In the genomic region with DNA sequence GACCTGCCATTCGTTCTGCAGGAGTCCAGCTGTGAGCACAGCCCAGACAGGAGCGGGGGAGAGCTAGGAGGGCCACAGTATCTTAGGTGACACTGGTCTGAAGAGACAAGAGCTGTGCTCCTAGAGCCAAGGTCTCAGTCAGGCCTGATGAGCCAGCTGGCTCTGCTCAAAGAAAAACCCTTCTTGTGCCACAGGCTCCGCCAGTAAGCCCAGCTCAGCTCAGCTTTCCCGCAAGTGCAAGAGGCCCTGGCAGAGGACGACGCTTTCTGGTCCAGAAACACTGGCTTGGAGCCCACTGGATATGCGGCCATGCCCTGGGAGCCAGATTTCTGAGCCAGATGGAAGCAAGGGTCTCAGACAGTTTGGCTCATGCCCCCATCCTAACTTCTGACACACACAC, we compare ENCODE assay signal across 13 cellular contexts. TPM values are rescaled to one million over a fixed set of nuclear protein-coding genes. Genes with fewer than 3 reads are reported as not detected.
DNase-seq lines count a peak whose midpoint lies in the region; ATAC-seq and TF ChIP-seq lines count a peak whose summit lies in the region.
"Had no signal": no experiment of that assay in that cellular context is flagged by ENCODE, and none has a peak within 500 bp of the region (broad histone marks: within the 10 kb centered on the region; RNA-seq: fewer than 3 reads in every experiment).

No MANE protein-coding gene starts in this region.

- H3K4me3 Mint-ChIP-seq in H9 (no peak overlapping the region), brain (peak overlapping the region in 1 of 5 experiments; percentile 3)
- H3K4me3 Mint-ChIP-seq: activated CD4-positive, alpha-beta T cell treated with anti-CD3 and anti-CD28 coated beads for 36 hours; activated naive CD8-positive, alpha-beta T cell had no signal

- no peak overlapping the region for H3K18ac ChIP-seq in H9 (ENCODE audit: insufficient read length, low read depth, low read length)

- no peak overlapping the region for H3K4me2 ChIP-seq in H9 (ENCODE audit: insufficient read depth, insufficient read length, low read length)
- H3K4me2 ChIP-seq in Karpas-422 (ENCODE audit: low read depth, low read length, poor library complexity, severe bottlenecking), result no peak overlapping the region

- H3K4me1 Mint-ChIP-seq in H9, result peaks cover 22 to 38% of the 10 kb centered on the region in 2 experiments
- peaks cover 68% of the 10 kb centered on the region for H3K4me1 Mint-ChIP-seq in brain
- H3K4me1 Mint-ChIP-seq: activated CD4-positive, alpha-beta T cell treated with anti-CD3 and anti-CD28 coated beads for 36 hours had no signal

- H3K9me3 ChIP-seq in H9 (ENCODE audit: control insufficient read depth, low read depth, low read length), result no peaks in the 10 kb centered on the region
- no peaks in the 10 kb centered on the region for H3K9me3 ChIP-seq in left ventricle myocardium inferior (replicated peaks)
- no peaks in the 10 kb centered on the region for H3K9me3 ChIP-seq in Karpas-422 (ENCODE audit: low read length)
- H3K9me3 ChIP-seq: HAP-1, Peyer's patch had no signal

- H3K56ac ChIP-seq in H9 (ENCODE audit: insufficient read length, low read depth, low read length), result no peak overlapping the region

- H3K4me3 ChIP-seq in left ventricle myocardium inferior (peak overlapping the region; percentile 13), rectal smooth muscle tissue (ENCODE audit: low read length) (no peak overlapping the region), Karpas-422 (ENCODE audit: low read length) (no peak overlapping the region)
- H3K4me3 ChIP-seq: HAP-1, Peyer's patch had no signal

- H3K27ac Mint-ChIP-seq in H9 (peak overlapping the region in 2 of 3 experiments; percentile 30 to 36; a peak in 2 of 7 replicates), brain (peak overlapping the region; percentile 38 to 91 (median 68))
- H3K27ac Mint-ChIP-seq: activated CD4-positive, alpha-beta T cell treated with anti-CD3 and anti-CD28 coated beads for 36 hours; activated naive CD8-positive, alpha-beta T cell had no signal

- H2BK20ac ChIP-seq in H9 (ENCODE audit: low read depth, low read length, poor library complexity, severe bottlenecking), result no peak overlapping the region

- H3K36me3 Mint-ChIP-seq in H9 (ENCODE audit: insufficient read depth in 1 of 3, low read depth in 3 of 3) (peaks cover 0 to 2% (median 0%) of the 10 kb centered on the region in 3 experiments; a peak in 4 of 7 replicates), brain (no peaks in the 10 kb centered on the region)
- H3K36me3 Mint-ChIP-seq: activated naive CD8-positive, alpha-beta T cell had no signal

- no peaks in the 10 kb centered on the region for H3K23me2 ChIP-seq in H9 (ENCODE audit: insufficient read length, low read depth, low read length, poor library complexity, severe bottlenecking)

- WGBS in H9 (ENCODE audit: extremely low coverage, insufficient read length, low lambda C conversion rate), result no CpG with 5 or more reads among the region's 7 CpGs

- H3K79me1 ChIP-seq in H9 (ENCODE audit: insufficient read depth, low read depth, low read length, poor library complexity, severe bottlenecking), result no peaks in the 10 kb centered on the region

- H2AK5ac ChIP-seq in H9 (ENCODE audit: insufficient read length, low read length), result no peak overlapping the region

- no peaks in the 10 kb centered on the region for H4K20me1 ChIP-seq in H9 (ENCODE audit: control insufficient read depth, insufficient read depth, insufficient read length)
- H4K20me1 ChIP-seq in Karpas-422 (ENCODE audit: insufficient read depth, low read depth, low read length), result peaks cover 5% of the 10 kb centered on the region; the same call in 1 of the 2 replicates

- DNase-seq in H9 (no peak), left ventricle myocardium inferior (peak; percentile 76), Karpas-422 (no peak), germinal center (ENCODE audit: low spot score) (no peak)
- DNase-seq: activated CD4-positive, alpha-beta T cell treated with anti-CD3 and anti-CD28 coated beads for 36 hours; NCI-H1417 treated with DMSO at 0.1 percent for 48 hours; Peyer's patch had no signal

- H2BK120ac ChIP-seq in H9 (ENCODE audit: low read depth, low read length, poor library complexity, severe bottlenecking), result no peak overlapping the region

- H3K9ac ChIP-seq in H9 (ENCODE audit: extremely low read depth, insufficient read length, low read length) (no peak overlapping the region), rectal smooth muscle tissue (ENCODE audit: low read length) (no peak overlapping the region), Karpas-422 (ENCODE audit: low read length) (no peak overlapping the region)

- TF ChIP-seq CTCF in H9 (conservative IDR thresholded peaks at IDR 0.05) (no peak), brain (conservative IDR thresholded peaks at IDR 0.05) (no peak), left ventricle myocardium inferior (IDR thresholded peaks at IDR 0.05; ENCODE audit: borderline replicate concordance) (no peak)

- H4K5ac ChIP-seq in H9 (ENCODE audit: insufficient read length, low read depth, low read length), result no peak overlapping the region

- no peaks in the 10 kb centered on the region for H3K79me2 ChIP-seq in H9 (ENCODE audit: insufficient read depth, low read length)
- no peaks in the 10 kb centered on the region for H3K79me2 ChIP-seq in Karpas-422 (ENCODE audit: low read length)

- no peaks in the 10 kb centered on the region for H3K9me2 ChIP-seq in Karpas-422 (replicated peaks; ENCODE audit: insufficient read depth, low read length)

- H3K14ac ChIP-seq in H9 (ENCODE audit: insufficient read depth, low read length), result no peak overlapping the region; the same call in 1 of the 2 replicates

- no peak overlapping the region for H4K8ac ChIP-seq in H9 (replicated peaks; ENCODE audit: insufficient read length, low read depth, low read length)

- no peak overlapping the region for H3K23ac ChIP-seq in H9 (ENCODE audit: insufficient read length, low read depth, low read length)

- no peak overlapping the region for H2BK15ac ChIP-seq in H9 (ENCODE audit: low read depth, low read length)

- intact Hi-C loops in left ventricle myocardium inferior (cut with micrococcal nuclease), result loop anchor here (5.0 to 10.0 kb wide), 2 partner anchors 63 to 145 kb away; no protein-coding TSS in a partner anchor

- H3K27me3 ChIP-seq in H9 (ENCODE audit: insufficient read depth, low read length) (no peaks in the 10 kb centered on the region), left ventricle myocardium inferior (ENCODE audit: low read depth) (no peaks in the 10 kb centered on the region), rectal smooth muscle tissue (ENCODE audit: control insufficient read depth, insufficient read depth, low read length) (no peaks in the 10 kb centered on the region), Karpas-422 (ENCODE audit: low read length) (no peaks in the 10 kb centered on the region)
- H3K27me3 ChIP-seq: Peyer's patch had no signal

- peaks cover 2% of the 10 kb centered on the region; the same call in 1 of the 2 replicates for H3K4me1 ChIP-seq in H9 (ENCODE audit: insufficient read depth, low read length)
- H3K4me1 ChIP-seq in left ventricle myocardium inferior, result peaks cover 71% of the 10 kb centered on the region
- peaks cover 16% of the 10 kb centered on the region for H3K4me1 ChIP-seq in rectal smooth muscle tissue (ENCODE audit: control insufficient read depth, insufficient read depth, low read length)
- H3K4me1 ChIP-seq in Karpas-422 (ENCODE audit: low read length), result no peaks in the 10 kb centered on the region
- H3K4me1 ChIP-seq: HAP-1 had no signal

- no peak overlapping the region for H2BK12ac ChIP-seq in H9 (ENCODE audit: insufficient read length, low read depth, low read length)

- ATAC-seq in HG02588 (IDR thresholded peaks at IDR 0.05; ENCODE audit: unreplicated experiment) (no peak), GM21367 (IDR thresholded peaks at IDR 0.05; ENCODE audit: unreplicated experiment) (no peak)
- ATAC-seq: activated CD4-positive, alpha-beta T cell treated with anti-CD3 and anti-CD28 coated beads for 36 hours had no signal

- H3K9me3 Mint-ChIP-seq in H9 (no peaks in the 10 kb centered on the region; a peak in 1 of 5 replicates), brain (no peaks in the 10 kb centered on the region)

- H4K91ac ChIP-seq in H9 (ENCODE audit: insufficient read length, low read depth, low read length), result no peak overlapping the region

- H3T11ph ChIP-seq in H9 (ENCODE audit: low read length), result no peak overlapping the region

- H3K36me3 ChIP-seq in left ventricle myocardium inferior, result no peaks in the 10 kb centered on the region
- no peaks in the 10 kb centered on the region for H3K36me3 ChIP-seq in rectal smooth muscle tissue (ENCODE audit: control insufficient read depth, insufficient read depth, low read length)
- no peaks in the 10 kb centered on the region for H3K36me3 ChIP-seq in Karpas-422 (ENCODE audit: insufficient read depth, low read length)
- H3K36me3 ChIP-seq: HAP-1, Peyer's patch had no signal

- no peak overlapping the region for H3K4ac ChIP-seq in H9 (ENCODE audit: low read depth, low read length)

- no peak overlapping the region for H3K27ac ChIP-seq in H9 (ENCODE audit: insufficient read length, low read depth, low read length)
- H3K27ac ChIP-seq in left ventricle myocardium inferior (replicated peaks), result peak overlapping the region; percentile 96
- H3K27ac ChIP-seq in rectal smooth muscle tissue (ENCODE audit: low read depth, low read length), result peak overlapping the region; percentile 64
- no peak overlapping the region for H3K27ac ChIP-seq in Karpas-422 (ENCODE audit: low read length)
- H3K27ac ChIP-seq: Peyer's patch had no signal

- no peak overlapping the region for H2AFZ ChIP-seq in H9 (ENCODE audit: low read length)
- no peak overlapping the region for H2AFZ ChIP-seq in Karpas-422 (ENCODE audit: low read length)

- no peak overlapping the region for H2BK5ac ChIP-seq in H9 (ENCODE audit: insufficient read length, low read length)

- H3K27me3 Mint-ChIP-seq in H9 (ENCODE audit: low read depth), result no peaks in the 10 kb centered on the region; the same call in 1 of the 2 replicates
- H3K27me3 Mint-ChIP-seq in brain, result peaks cover 6% of the 10 kb centered on the region
- H3K27me3 Mint-ChIP-seq: activated CD4-positive, alpha-beta T cell treated with anti-CD3 and anti-CD28 coated beads for 36 hours; activated naive CD8-positive, alpha-beta T cell had no signal

RNA-seq across cellular contexts. Expression of gene PEMT, which starts 23.9 kb away (rescaled TPM):
- total RNA-seq in H9 (2021) (63.2 and 63.5 TPM in 2 replicates), left ventricle myocardium inferior (18.8 TPM)
- polyA plus RNA-seq in brain (ENCODE audit: insufficient read depth, low read depth, low replicate concordance), result 88.1 TPM
- total RNA-seq in Karpas-422 (2014; rRNA removed; shearing (Covaris generic); ENCODE audit: low replicate concordance), result 62.7 and 69.8 TPM in 2 replicates

Comparison
In these comparisons a context has a peak if more than half of its experiments do, and no peak if none do; other contexts are left out.
1. H3K27ac ChIP-seq: peak in left ventricle myocardium inferior (single experiment) and rectal smooth muscle tissue (single experiment); none in H9 (single experiment) and Karpas-422 (single experiment).